ENCODE assay signal across 3 cellular contexts in the genomic region with DNA sequence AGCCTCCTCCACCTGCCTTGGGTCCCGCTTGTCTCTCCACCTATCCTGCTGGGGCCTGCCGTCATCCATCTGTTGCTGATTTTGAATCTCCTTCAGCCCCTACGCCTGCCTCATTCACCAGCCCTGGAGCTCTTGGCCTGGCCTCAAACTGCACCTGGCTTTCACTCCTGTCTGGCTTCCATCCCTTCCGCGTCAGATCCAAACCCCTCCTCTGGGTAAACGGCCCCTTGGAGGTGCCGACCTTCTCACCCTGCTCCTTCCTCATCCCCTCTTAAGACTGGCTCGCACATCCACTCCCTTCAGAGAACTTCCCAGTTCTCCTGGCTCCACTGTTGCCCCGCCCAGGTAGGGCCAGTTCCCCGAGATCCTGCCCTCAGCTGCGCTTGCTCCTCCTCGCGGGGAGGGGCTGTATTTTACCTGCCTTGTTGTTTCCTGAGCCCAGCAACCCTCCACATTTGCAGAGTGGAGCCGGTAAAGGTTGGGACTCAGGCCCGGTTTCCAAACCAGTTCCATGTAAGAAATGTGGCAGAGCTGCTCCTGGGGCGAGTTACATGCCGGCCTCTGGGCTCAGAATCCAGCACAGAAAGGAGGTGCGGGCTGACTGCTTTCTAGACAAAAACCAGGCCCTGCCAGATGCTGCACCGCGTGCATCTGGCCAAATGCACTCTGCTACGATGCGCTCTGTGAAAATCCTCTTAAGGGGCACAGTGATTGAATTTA.
TF ChIP-seq lines count a peak whose summit lies in the region.

No MANE protein-coding gene starts in this region.

TF ChIP-seq in SK-N-SH, 30 proteins besides CTCF, POLR2A, EP300 and RAD21:
- no peak for TF ChIP-seq JUND (IDR thresholded peaks at IDR 0.05)

TF ChIP-seq in SK-N-SH treated with all-trans-retinoic acid at 6 μM for 48 hours, 23 proteins besides CTCF, POLR2A, EP300 and RAD21:
- TF ChIP-seq TOX (CRISPR knock-in tag; IDR thresholded peaks at IDR 0.05; ENCODE audit: borderline replicate concordance): no peak
- TF ChIP-seq OSR1 (CRISPR knock-in tag; IDR thresholded peaks at IDR 0.05): no peak
- no peak for TF ChIP-seq BACH2 (CRISPR knock-in tag; IDR thresholded peaks at IDR 0.05; ENCODE audit: borderline replicate concordance)
- no peak for TF ChIP-seq ZNF70 (CRISPR knock-in tag; IDR thresholded peaks at IDR 0.05)
- TF ChIP-seq ZFP3 (CRISPR knock-in tag; IDR thresholded peaks at IDR 0.05): no peak
- TF ChIP-seq SNAI2 (CRISPR knock-in tag; IDR thresholded peaks at IDR 0.05): no peak
- TF ChIP-seq, protein P1, sequence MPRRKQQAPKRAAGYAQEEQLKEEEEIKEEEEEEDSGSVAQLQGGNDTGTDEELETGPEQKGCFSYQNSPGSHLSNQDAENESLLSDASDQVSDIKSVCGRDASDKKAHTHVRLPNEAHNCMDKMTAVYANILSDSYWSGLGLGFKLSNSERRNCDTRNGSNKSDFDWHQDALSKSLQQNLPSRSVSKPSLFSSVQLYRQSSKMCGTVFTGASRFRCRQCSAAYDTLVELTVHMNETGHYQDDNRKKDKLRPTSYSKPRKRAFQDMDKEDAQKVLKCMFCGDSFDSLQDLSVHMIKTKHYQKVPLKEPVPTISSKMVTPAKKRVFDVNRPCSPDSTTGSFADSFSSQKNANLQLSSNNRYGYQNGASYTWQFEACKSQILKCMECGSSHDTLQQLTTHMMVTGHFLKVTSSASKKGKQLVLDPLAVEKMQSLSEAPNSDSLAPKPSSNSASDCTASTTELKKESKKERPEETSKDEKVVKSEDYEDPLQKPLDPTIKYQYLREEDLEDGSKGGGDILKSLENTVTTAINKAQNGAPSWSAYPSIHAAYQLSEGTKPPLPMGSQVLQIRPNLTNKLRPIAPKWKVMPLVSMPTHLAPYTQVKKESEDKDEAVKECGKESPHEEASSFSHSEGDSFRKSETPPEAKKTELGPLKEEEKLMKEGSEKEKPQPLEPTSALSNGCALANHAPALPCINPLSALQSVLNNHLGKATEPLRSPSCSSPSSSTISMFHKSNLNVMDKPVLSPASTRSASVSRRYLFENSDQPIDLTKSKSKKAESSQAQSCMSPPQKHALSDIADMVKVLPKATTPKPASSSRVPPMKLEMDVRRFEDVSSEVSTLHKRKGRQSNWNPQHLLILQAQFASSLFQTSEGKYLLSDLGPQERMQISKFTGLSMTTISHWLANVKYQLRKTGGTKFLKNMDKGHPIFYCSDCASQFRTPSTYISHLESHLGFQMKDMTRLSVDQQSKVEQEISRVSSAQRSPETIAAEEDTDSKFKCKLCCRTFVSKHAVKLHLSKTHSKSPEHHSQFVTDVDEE (CRISPR knock-in tag; IDR thresholded peaks at IDR 0.05): no peak
- TF ChIP-seq ZC3H10 (CRISPR knock-in tag; IDR thresholded peaks at IDR 0.05): no peak
- TF ChIP-seq CSDC2 (CRISPR knock-in tag; IDR thresholded peaks at IDR 0.05): no peak
- TF ChIP-seq ZFP30 (CRISPR knock-in tag; IDR thresholded peaks at IDR 0.05): no peak
- no peak for TF ChIP-seq TCF4 (CRISPR knock-in tag; IDR thresholded peaks at IDR 0.05; ENCODE audit: borderline replicate concordance)
- TF ChIP-seq ZNF565 (CRISPR knock-in tag; conservative IDR thresholded peaks at IDR 0.05; ENCODE audit: low read depth): no peak
- no peak for TF ChIP-seq PPARA (CRISPR knock-in tag; IDR thresholded peaks at IDR 0.05; ENCODE audit: borderline replicate concordance)
- TF ChIP-seq, protein P2, sequence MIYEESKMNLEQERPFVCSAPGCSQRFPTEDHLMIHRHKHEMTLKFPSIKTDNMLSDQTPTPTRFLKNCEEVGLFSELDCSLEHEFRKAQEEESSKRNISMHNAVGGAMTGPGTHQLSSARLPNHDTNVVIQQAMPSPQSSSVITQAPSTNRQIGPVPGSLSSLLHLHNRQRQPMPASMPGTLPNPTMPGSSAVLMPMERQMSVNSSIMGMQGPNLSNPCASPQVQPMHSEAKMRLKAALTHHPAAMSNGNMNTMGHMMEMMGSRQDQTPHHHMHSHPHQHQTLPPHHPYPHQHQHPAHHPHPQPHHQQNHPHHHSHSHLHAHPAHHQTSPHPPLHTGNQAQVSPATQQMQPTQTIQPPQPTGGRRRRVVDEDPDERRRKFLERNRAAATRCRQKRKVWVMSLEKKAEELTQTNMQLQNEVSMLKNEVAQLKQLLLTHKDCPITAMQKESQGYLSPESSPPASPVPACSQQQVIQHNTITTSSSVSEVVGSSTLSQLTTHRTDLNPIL (CRISPR knock-in tag; IDR thresholded peaks at IDR 0.05; ENCODE audit: low read depth): no peak
- TF ChIP-seq, protein P3, sequence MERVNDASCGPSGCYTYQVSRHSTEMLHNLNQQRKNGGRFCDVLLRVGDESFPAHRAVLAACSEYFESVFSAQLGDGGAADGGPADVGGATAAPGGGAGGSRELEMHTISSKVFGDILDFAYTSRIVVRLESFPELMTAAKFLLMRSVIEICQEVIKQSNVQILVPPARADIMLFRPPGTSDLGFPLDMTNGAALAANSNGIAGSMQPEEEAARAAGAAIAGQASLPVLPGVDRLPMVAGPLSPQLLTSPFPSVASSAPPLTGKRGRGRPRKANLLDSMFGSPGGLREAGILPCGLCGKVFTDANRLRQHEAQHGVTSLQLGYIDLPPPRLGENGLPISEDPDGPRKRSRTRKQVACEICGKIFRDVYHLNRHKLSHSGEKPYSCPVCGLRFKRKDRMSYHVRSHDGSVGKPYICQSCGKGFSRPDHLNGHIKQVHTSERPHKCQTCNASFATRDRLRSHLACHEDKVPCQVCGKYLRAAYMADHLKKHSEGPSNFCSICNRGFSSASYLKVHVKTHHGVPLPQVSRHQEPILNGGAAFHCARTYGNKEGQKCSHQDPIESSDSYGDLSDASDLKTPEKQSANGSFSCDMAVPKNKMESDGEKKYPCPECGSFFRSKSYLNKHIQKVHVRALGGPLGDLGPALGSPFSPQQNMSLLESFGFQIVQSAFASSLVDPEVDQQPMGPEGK (CRISPR knock-in tag; IDR thresholded peaks at IDR 0.05; ENCODE audit: borderline replicate concordance): no peak
- no peak for TF ChIP-seq ESRRG (CRISPR knock-in tag; IDR thresholded peaks at IDR 0.05)
- TF ChIP-seq GLIS3 (CRISPR knock-in tag; IDR thresholded peaks at IDR 0.05): no peak
- no peak for TF ChIP-seq ARNTL (CRISPR knock-in tag; IDR thresholded peaks at IDR 0.05; ENCODE audit: borderline replicate concordance, low read depth)
- TF ChIP-seq, protein P4, sequence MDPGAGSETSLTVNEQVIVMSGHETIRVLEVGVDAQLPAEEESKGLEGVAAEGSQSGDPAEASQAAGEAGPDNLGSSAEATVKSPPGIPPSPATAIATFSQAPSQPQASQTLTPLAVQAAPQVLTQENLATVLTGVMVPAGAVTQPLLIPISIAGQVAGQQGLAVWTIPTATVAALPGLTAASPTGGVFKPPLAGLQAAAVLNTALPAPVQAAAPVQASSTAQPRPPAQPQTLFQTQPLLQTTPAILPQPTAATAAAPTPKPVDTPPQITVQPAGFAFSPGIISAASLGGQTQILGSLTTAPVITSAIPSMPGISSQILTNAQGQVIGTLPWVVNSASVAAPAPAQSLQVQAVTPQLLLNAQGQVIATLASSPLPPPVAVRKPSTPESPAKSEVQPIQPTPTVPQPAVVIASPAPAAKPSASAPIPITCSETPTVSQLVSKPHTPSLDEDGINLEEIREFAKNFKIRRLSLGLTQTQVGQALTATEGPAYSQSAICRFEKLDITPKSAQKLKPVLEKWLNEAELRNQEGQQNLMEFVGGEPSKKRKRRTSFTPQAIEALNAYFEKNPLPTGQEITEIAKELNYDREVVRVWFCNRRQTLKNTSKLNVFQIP (CRISPR knock-in tag; IDR thresholded peaks at IDR 0.05; ENCODE audit: borderline replicate concordance, low read depth): no peak
TF ChIP-seq in SK-N-SH treated with all-trans-retinoic acid at 6 μM for 48 hours: peak in this region for 0.

TF ChIP-seq in HepG2, 621 proteins besides CTCF, POLR2A, EP300 and RAD21 (continues in another document):
- 0 out of 2 replicates have a peak, but pooled peaks have one; percentile 15 for TF ChIP-seq NFYB (CRISPR knock-in tag; IDR thresholded peaks at IDR 0.05)
- TF ChIP-seq, protein P5, sequence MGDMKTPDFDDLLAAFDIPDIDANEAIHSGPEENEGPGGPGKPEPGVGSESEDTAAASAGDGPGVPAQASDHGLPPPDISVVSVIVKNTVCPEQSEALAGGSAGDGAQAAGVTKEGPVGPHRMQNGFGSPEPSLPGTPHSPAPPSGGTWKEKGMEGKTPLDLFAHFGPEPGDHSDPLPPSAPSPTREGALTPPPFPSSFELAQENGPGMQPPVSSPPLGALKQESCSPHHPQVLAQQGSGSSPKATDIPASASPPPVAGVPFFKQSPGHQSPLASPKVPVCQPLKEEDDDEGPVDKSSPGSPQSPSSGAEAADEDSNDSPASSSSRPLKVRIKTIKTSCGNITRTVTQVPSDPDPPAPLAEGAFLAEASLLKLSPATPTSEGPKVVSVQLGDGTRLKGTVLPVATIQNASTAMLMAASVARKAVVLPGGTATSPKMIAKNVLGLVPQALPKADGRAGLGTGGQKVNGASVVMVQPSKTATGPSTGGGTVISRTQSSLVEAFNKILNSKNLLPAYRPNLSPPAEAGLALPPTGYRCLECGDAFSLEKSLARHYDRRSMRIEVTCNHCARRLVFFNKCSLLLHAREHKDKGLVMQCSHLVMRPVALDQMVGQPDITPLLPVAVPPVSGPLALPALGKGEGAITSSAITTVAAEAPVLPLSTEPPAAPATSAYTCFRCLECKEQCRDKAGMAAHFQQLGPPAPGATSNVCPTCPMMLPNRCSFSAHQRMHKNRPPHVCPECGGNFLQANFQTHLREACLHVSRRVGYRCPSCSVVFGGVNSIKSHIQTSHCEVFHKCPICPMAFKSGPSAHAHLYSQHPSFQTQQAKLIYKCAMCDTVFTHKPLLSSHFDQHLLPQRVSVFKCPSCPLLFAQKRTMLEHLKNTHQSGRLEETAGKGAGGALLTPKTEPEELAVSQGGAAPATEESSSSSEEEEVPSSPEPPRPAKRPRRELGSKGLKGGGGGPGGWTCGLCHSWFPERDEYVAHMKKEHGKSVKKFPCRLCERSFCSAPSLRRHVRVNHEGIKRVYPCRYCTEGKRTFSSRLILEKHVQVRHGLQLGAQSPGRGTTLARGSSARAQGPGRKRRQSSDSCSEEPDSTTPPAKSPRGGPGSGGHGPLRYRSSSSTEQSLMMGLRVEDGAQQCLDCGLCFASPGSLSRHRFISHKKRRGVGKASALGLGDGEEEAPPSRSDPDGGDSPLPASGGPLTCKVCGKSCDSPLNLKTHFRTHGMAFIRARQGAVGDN (CRISPR knock-in tag; IDR thresholded peaks at IDR 0.05): peak; percentile 73
- TF ChIP-seq, protein P6, sequence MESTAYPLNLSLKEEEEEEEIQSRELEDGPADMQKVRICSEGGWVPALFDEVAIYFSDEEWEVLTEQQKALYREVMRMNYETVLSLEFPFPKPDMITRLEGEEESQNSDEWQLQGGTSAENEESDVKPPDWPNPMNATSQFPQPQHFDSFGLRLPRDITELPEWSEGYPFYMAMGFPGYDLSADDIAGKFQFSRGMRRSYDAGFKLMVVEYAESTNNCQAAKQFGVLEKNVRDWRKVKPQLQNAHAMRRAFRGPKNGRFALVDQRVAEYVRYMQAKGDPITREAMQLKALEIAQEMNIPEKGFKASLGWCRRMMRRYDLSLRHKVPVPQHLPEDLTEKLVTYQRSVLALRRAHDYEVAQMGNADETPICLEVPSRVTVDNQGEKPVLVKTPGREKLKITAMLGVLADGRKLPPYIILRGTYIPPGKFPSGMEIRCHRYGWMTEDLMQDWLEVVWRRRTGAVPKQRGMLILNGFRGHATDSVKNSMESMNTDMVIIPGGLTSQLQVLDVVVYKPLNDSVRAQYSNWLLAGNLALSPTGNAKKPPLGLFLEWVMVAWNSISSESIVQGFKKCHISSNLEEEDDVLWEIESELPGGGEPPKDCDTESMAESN (CRISPR knock-in tag; conservative IDR thresholded peaks at IDR 0.05): 0 out of 2 replicates have a peak, but pooled peaks have one; percentile 28
- TF ChIP-seq, protein P7, sequence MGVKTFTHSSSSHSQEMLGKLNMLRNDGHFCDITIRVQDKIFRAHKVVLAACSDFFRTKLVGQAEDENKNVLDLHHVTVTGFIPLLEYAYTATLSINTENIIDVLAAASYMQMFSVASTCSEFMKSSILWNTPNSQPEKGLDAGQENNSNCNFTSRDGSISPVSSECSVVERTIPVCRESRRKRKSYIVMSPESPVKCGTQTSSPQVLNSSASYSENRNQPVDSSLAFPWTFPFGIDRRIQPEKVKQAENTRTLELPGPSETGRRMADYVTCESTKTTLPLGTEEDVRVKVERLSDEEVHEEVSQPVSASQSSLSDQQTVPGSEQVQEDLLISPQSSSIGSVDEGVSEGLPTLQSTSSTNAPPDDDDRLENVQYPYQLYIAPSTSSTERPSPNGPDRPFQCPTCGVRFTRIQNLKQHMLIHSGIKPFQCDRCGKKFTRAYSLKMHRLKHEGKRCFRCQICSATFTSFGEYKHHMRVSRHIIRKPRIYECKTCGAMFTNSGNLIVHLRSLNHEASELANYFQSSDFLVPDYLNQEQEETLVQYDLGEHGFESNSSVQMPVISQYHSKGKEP (CRISPR knock-in tag; IDR thresholded peaks at IDR 0.05): no peak
- TF ChIP-seq, protein P8, sequence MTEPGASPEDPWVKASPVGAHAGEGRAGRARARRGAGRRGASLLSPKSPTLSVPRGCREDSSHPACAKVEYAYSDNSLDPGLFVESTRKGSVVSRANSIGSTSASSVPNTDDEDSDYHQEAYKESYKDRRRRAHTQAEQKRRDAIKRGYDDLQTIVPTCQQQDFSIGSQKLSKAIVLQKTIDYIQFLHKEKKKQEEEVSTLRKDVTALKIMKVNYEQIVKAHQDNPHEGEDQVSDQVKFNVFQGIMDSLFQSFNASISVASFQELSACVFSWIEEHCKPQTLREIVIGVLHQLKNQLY (CRISPR knock-in tag; IDR thresholded peaks at IDR 0.05): no peak
- 0 out of 2 replicates have a peak, but pooled peaks have one; percentile 28 for TF ChIP-seq HDAC1 (CRISPR knock-in tag; IDR thresholded peaks at IDR 0.05)
